In genomic region chr19:6087074-6087506, GRCh38 we compare ENCODE assay signal across 1 cellular context.
TF ChIP-seq lines count a peak whose summit lies in the region.

No MANE protein-coding gene starts in this region.

TF ChIP-seq in H1, 55 proteins besides CTCF, POLR2A, EP300 and RAD21 (continued from another document):
- TF ChIP-seq E2F6 (IDR thresholded peaks at IDR 0.05): no peak
- no peak for TF ChIP-seq POLR2AphosphoS5 (IDR thresholded peaks at IDR 0.05; ENCODE audit: low read depth, low read length)
- TF ChIP-seq ATF2 (IDR thresholded peaks at IDR 0.05; ENCODE audit: low read length): no peak
- TF ChIP-seq CEBPB (IDR thresholded peaks at IDR 0.05; ENCODE audit: low read depth, low read length): no peak
